ENCODE assay signal across 1 cellular context in genomic region chr7:51606601-51607154, GRCh38.
TF ChIP-seq lines count a peak whose summit lies in the region.

No MANE protein-coding gene starts in this region.

TF ChIP-seq in HEK293, 187 proteins besides CTCF, POLR2A, EP300 and RAD21 (continued from another document):
- TF ChIP-seq ZNF148 (tag by site-specific recombination; IDR thresholded peaks at IDR 0.05; ENCODE audit: borderline replicate concordance) (no peak), ZSCAN30 (tag by site-specific recombination; IDR thresholded peaks at IDR 0.05) (peak; percentile 97), ZNF513 (tag by site-specific recombination; IDR thresholded peaks at IDR 0.05) (peak; percentile 25; the same call in 1 of the 2 replicates), WT1 (tag by site-specific recombination; IDR thresholded peaks at IDR 0.05) (peak; percentile 92), ZNF391 (tag by site-specific recombination; IDR thresholded peaks at IDR 0.05; ENCODE audit: borderline replicate concordance, low read depth) (peak; percentile 82; the same call in 1 of the 2 replicates), SP2 (tag by site-specific recombination; IDR thresholded peaks at IDR 0.05) (no peak; the same call in 1 of the 2 replicates), ZNF18 (tag by site-specific recombination; IDR thresholded peaks at IDR 0.05) (peak; percentile 86), ZNF518A (tag by site-specific recombination; conservative IDR thresholded peaks at IDR 0.05; ENCODE audit: low read depth) (peak; percentile 62), ZNF202 (tag by site-specific recombination; IDR thresholded peaks at IDR 0.05; ENCODE audit: borderline replicate concordance) (no peak), ZBTB8A (tag by site-specific recombination; IDR thresholded peaks at IDR 0.05) (peak; percentile 76), ZNF792 (tag by site-specific recombination; IDR thresholded peaks at IDR 0.05) (no peak), ZSCAN4 (tag by site-specific recombination; IDR thresholded peaks at IDR 0.05) (peak; percentile 50)
